In the genomic region with DNA sequence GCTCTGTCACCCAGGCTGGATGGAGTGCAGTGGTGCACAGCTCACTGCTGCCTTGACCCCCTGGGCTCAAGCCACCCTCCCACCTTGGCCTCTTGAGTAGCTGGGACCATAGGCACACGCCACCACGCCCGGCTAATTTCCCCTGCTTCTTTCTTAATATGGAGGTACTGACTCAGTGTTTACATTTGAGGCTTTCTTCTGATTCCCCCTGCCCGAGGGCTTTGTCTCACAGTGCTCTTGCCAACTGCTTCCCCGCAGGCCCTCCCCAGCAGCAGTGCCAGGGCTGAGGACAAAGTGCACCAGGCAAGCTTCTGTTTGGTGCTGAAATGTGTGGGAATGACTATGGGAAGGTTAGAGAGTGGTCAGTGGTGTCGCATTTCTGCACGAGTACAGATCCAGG, we compare ENCODE assay signal across 16 cellular contexts. TPM values are rescaled to one million over a fixed set of nuclear protein-coding genes. Genes with fewer than 3 reads are reported as not detected.
A peak's percentile ranks its signal among the peaks of the same experiment; 100 is the strongest.
DNase-seq lines count a peak whose midpoint lies in the region; ATAC-seq and TF ChIP-seq lines count a peak whose summit lies in the region.
"Had no signal": no experiment of that assay in that cellular context is flagged by ENCODE, and none has a peak within 500 bp of the region (broad histone marks: within the 10 kb centered on the region; RNA-seq: fewer than 3 reads in every experiment).

No MANE protein-coding gene starts in this region.

- H3K4me3 ChIP-seq in neural progenitor cell (no peak overlapping the region), heart right ventricle (no peak overlapping the region)
- H3K4me3 ChIP-seq: esophagus muscularis mucosa had no signal

- no peaks in the 10 kb centered on the region for H3K79me2 ChIP-seq in neural progenitor cell (ENCODE audit: low read depth)

- H3K36me3 ChIP-seq in neural progenitor cell, result no peaks in the 10 kb centered on the region
- H3K36me3 ChIP-seq in heart right ventricle, result peaks cover 0 to 26% (median 0%) of the 10 kb centered on the region in 9 donors
- H3K36me3 ChIP-seq: esophagus muscularis mucosa had no signal

- H3K36me3 Mint-ChIP-seq in neural progenitor cell, result peaks cover 2% of the 10 kb centered on the region
- H3K36me3 Mint-ChIP-seq: WTC11 had no signal

- no peak for TF ChIP-seq CTCF in RWPE1 (conservative IDR thresholded peaks at IDR 0.05; ENCODE audit: low read depth)
- TF ChIP-seq CTCF in neural progenitor cell (IDR thresholded peaks at IDR 0.05), result no peak
- no peak for TF ChIP-seq CTCF in heart right ventricle (IDR thresholded peaks at IDR 0.05)

- DNase-seq in H4 (ENCODE audit: low spot score) (peak; percentile 82), RWPE1 (ENCODE audit: low spot score) (peak; percentile 52), fibroblast of gingiva (ENCODE audit: low read depth) (peak; percentile 63), neural progenitor cell (ENCODE audit: low spot score) (no peak), NCI-H2171 (lab: John Stamatoyannopoulos, UW) (no peak), DMS79 treated with DMSO at 0.1 percent for 48 hours (lab: John Stamatoyannopoulos, UW) (no peak), heart right ventricle (no peak), occipital lobe (lab: John Stamatoyannopoulos, UW) (no peak)
- DNase-seq: activated naive CD4-positive, alpha-beta T cell treated with anti-CD3 and anti-CD28 coated beads for 36 hours; CD4-positive, CD25-positive, alpha-beta regulatory T cell; Kasumi-1; NCI-H1930; stimulated activated CD4-positive, alpha-beta T cell treated with anti-CD3 and anti-CD28 coated beads, Interleukin-12 subunit alpha, Interleukin-12 subunit beta, amount 100 ng/mL, for 4 hours had no signal

- no peak overlapping the region for H3K4me2 ChIP-seq in neural progenitor cell

- H4K20me1 ChIP-seq in neural progenitor cell (ENCODE audit: low read depth), result no peaks in the 10 kb centered on the region

- H3K27me3 Mint-ChIP-seq in neural progenitor cell (ENCODE audit: insufficient read depth, low read depth), result peaks cover 2% of the 10 kb centered on the region

- no peak overlapping the region for H2AFZ ChIP-seq in neural progenitor cell (replicated peaks)

- peaks cover 20% of the 10 kb centered on the region for H3K4me1 ChIP-seq in neural progenitor cell
- H3K4me1 ChIP-seq in heart right ventricle, result no peaks in the 10 kb centered on the region
- H3K4me1 ChIP-seq: esophagus muscularis mucosa had no signal

- CTCF ChIA-PET in RWPE1 (lab: Yijun Ruan, JAX), result interaction anchor here (0.5 kb wide), 1 partner anchor 208 kb away, joined by 8 read pairs; no protein-coding TSS in a partner anchor

- H3K27ac ChIP-seq in RWPE1 (peak overlapping the region; percentile 36; the same call in 1 of the 2 replicates), neural progenitor cell (no peak overlapping the region), heart right ventricle (no peak overlapping the region)
- H3K27ac ChIP-seq: esophagus muscularis mucosa had no signal

- H3F3A ChIP-seq in neural progenitor cell (ENCODE audit: low read depth), result peaks cover 21% of the 10 kb centered on the region

- H3K9me3 ChIP-seq in neural progenitor cell (ENCODE audit: low read depth), result no peaks in the 10 kb centered on the region
- H3K9me3 ChIP-seq in heart right ventricle, result no peaks in the 10 kb centered on the region
- H3K9me3 ChIP-seq: esophagus muscularis mucosa had no signal

- no peak overlapping the region for H3K9ac ChIP-seq in neural progenitor cell

- H3K27me3 ChIP-seq in neural progenitor cell (no peaks in the 10 kb centered on the region), heart right ventricle (no peaks in the 10 kb centered on the region)
- H3K27me3 ChIP-seq: esophagus muscularis mucosa had no signal

- intact Hi-C loops in heart right ventricle (cut with DNase I), result no loop called here

- H3K27ac Mint-ChIP-seq in neural progenitor cell, result peak overlapping the region; percentile 69
- H3K27ac Mint-ChIP-seq: activated naive CD4-positive, alpha-beta T cell treated with anti-CD3 and anti-CD28 coated beads for 36 hours; WTC11 had no signal

- H3K4me3 Mint-ChIP-seq in neural progenitor cell, result no peak overlapping the region
- H3K4me3 Mint-ChIP-seq: activated naive CD4-positive, alpha-beta T cell treated with anti-CD3 and anti-CD28 coated beads for 36 hours; CD4-positive, CD25-positive, alpha-beta regulatory T cell; WTC11 had no signal

- H3K9me3 Mint-ChIP-seq in neural progenitor cell, result no peaks in the 10 kb centered on the region
- H3K9me3 Mint-ChIP-seq: activated naive CD4-positive, alpha-beta T cell treated with anti-CD3 and anti-CD28 coated beads for 36 hours; CD4-positive, CD25-positive, alpha-beta regulatory T cell; WTC11 had no signal

- ATAC-seq in heart right ventricle, result no peak
- ATAC-seq: WTC11 had no signal

- WGBS in heart right ventricle, 2 donors, result 89 to 91% methylated on average over 7 of the region's 7 CpGs

- POLR2A ChIA-PET in RWPE1 (lab: Yijun Ruan, JAX; ENCODE audit: low non-redundant PET), result no interaction called here

- H3K4me1 Mint-ChIP-seq in neural progenitor cell, result peaks cover 13% of the 10 kb centered on the region
- H3K4me1 Mint-ChIP-seq: WTC11 had no signal

RNA-seq across cellular contexts. Expression of a gene that starts 34.8 kb away (rescaled TPM):
- total RNA-seq in H4 (2014; rRNA removed; shearing (Covaris generic)), result 0.39 and 0.51 TPM in 2 replicates
- 0.25 and 1.0 TPM in 2 replicates for total RNA-seq in neural progenitor cell (ENCODE audit: low replicate concordance)
- not detected for total RNA-seq in heart right ventricle
- polyA plus RNA-seq in heart right ventricle, result not detected
- total RNA-seq in occipital lobe, result 9.8 TPM
- total RNA-seq: activated naive CD4-positive, alpha-beta T cell treated with anti-CD3 and anti-CD28 coated beads for 36 hours; CD4-positive, CD25-positive, alpha-beta regulatory T cell; esophagus muscularis mucosa; osteoblast; WTC11 had no signal
- polyA plus RNA-seq: CD4-positive, CD25-positive, alpha-beta regulatory T cell had no signal

Comparison
In these comparisons a context has a peak if more than half of its experiments do, and no peak if none do; other contexts are left out.
1. DNase-seq: peak in H4 (single experiment), RWPE1 (single experiment) and fibroblast of gingiva (single experiment); none in neural progenitor cell (single experiment), NCI-H2171 (single experiment), DMS79 treated with DMSO at 0.1 percent for 48 hours (single experiment), heart right ventricle (0 of 2) and occipital lobe (single experiment).